23 cellular contexts compared by ENCODE assay signal in the genomic region with DNA sequence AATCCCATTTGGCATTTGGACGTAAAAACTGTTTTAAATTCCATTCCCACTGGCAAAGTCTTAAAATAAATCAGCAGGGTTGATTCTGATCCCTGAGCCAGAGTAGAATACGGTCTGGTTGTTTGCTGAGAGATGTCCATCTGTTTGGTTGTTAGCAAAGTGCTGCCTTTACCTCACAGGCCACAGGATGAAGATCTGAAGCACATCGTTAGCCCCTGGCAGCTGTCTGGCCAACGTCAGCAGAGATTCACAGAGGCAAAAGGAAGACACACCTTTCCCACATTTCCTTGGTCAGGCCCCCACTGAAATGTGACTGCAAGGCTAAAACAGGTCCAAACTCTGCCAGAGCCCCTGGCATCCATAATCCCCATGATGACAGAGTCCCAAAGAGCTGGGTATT.
DNase-seq lines count a peak whose midpoint lies in the region; ATAC-seq, FAIRE-seq and TF ChIP-seq lines count a peak whose summit lies in the region.
"Had no signal": no experiment of that assay in that cellular context is flagged by ENCODE, and none has a peak within 500 bp of the region (broad histone marks: within the 10 kb centered on the region; RNA-seq: fewer than 3 reads in every experiment).

No MANE protein-coding gene starts in this region.

- no peaks in the 10 kb centered on the region for H3K4me1 Mint-ChIP-seq in activated CD4-positive, alpha-beta T cell treated with anti-CD3 and anti-CD28 coated beads, Interleukin-2, amount 10 ng/mL, durations not matched to agents 24 days and 14 days
- H3K4me1 Mint-ChIP-seq in activated CD8-positive, alpha-beta memory T cell treated with anti-CD3 and anti-CD28 coated beads, Interleukin-2, amount 10 ng/mL, durations not matched to agents 7 days and 5 days = no peaks in the 10 kb centered on the region
- H3K4me1 Mint-ChIP-seq: activated CD4-positive, alpha-beta T cell treated with anti-CD3 and anti-CD28 coated beads for 36 hours; activated naive CD4-positive, alpha-beta T cell treated with anti-CD3 and anti-CD28 coated beads, Interleukin-2, amount 10 ng/mL, durations not matched to agents 7 days and 5 days had no signal

- H3K36me3 ChIP-seq in DND-41 (ENCODE audit: insufficient read depth, low read length) (no peaks in the 10 kb centered on the region), adipocyte (ENCODE audit: control insufficient read depth, insufficient read depth, low read length, severe bottlenecking) (no peaks in the 10 kb centered on the region), osteoblast (ENCODE audit: insufficient read depth, low read length) (no peaks in the 10 kb centered on the region)
- H3K36me3 ChIP-seq: sigmoid colon had no signal

- H3K27ac Mint-ChIP-seq in activated CD4-positive, alpha-beta T cell treated with anti-CD3 and anti-CD28 coated beads, Interleukin-2, amount 10 ng/mL, durations not matched to agents 24 days and 14 days = no peak overlapping the region
- no peak overlapping the region for H3K27ac Mint-ChIP-seq in activated CD8-positive, alpha-beta memory T cell treated with anti-CD3 and anti-CD28 coated beads, Interleukin-2, amount 10 ng/mL, durations not matched to agents 7 days and 5 days
- H3K27ac Mint-ChIP-seq: activated CD4-positive, alpha-beta T cell treated with anti-CD3 and anti-CD28 coated beads for 36 hours; activated naive CD4-positive, alpha-beta T cell treated with anti-CD3 and anti-CD28 coated beads, Interleukin-2, amount 10 ng/mL, durations not matched to agents 7 days and 5 days; activated T-cell treated with anti-CD3 and anti-CD28 coated beads, Interleukin-2, amount 50 U/mL, for 72 hours; CD8-positive, alpha-beta T cell; GM23338; natural killer cell treated with Interleukin-12 subunit alpha and Interleukin-12 subunit beta and Interleukin-15 and Interleukin-18, amount 100 ng/mL, for 72 hours had no signal

- DNase-seq in DND-41 (no peak), NCI-H446 treated with DMSO at 0.1 percent for 48 hours (lab: John Stamatoyannopoulos, UW) (peak; percentile 98), adipocyte (ENCODE audit: low read depth) (no peak), osteoblast (ENCODE audit: insufficient read length, low spot score, missing footprints) (no peak), GM12891 (ENCODE audit: insufficient read length, low spot score) (no peak)
- no peak for DNase-seq in activated CD4-positive, alpha-beta T cell treated with anti-CD3 and anti-CD28 coated beads, Interleukin-2, amount 10 ng/mL, durations not matched to agents 24 days and 14 days
- no peak for DNase-seq in activated CD8-positive, alpha-beta memory T cell treated with anti-CD3 and anti-CD28 coated beads, Interleukin-2, amount 10 ng/mL, durations not matched to agents 7 days and 5 days
- DNase-seq: activated CD4-positive, alpha-beta T cell treated with anti-CD3 and anti-CD28 coated beads for 36 hours; activated naive CD4-positive, alpha-beta T cell treated with anti-CD3 and anti-CD28 coated beads, Interleukin-2, amount 10 ng/mL, durations not matched to agents 7 days and 5 days; activated T-cell treated with anti-CD3 and anti-CD28 coated beads, Interleukin-2, amount 50 U/mL, for 72 hours; CD8-positive, alpha-beta T cell; hippocampal formation; Karpas-422; left ventricle myocardium superior; midbrain; NCI-H2029; NCI-H526; SIG-M5; sigmoid colon had no signal

- no peaks in the 10 kb centered on the region for H4K20me1 ChIP-seq in DND-41 (ENCODE audit: insufficient read depth, low read length)
- H4K20me1 ChIP-seq in osteoblast (ENCODE audit: insufficient read depth, low read length) = no peaks in the 10 kb centered on the region

- TF ChIP-seq POLR2A in GM12891 (IDR thresholded peaks at IDR 0.05; ENCODE audit: low read depth, low read length) = no peak

- H3K36me3 Mint-ChIP-seq in activated CD4-positive, alpha-beta T cell treated with anti-CD3 and anti-CD28 coated beads, Interleukin-2, amount 10 ng/mL, durations not matched to agents 24 days and 14 days (ENCODE audit: low read depth) = no peaks in the 10 kb centered on the region
- H3K36me3 Mint-ChIP-seq in activated CD8-positive, alpha-beta memory T cell treated with anti-CD3 and anti-CD28 coated beads, Interleukin-2, amount 10 ng/mL, durations not matched to agents 7 days and 5 days = no peaks in the 10 kb centered on the region
- H3K36me3 Mint-ChIP-seq: activated naive CD4-positive, alpha-beta T cell treated with anti-CD3 and anti-CD28 coated beads, Interleukin-2, amount 10 ng/mL, durations not matched to agents 7 days and 5 days; CD8-positive, alpha-beta T cell had no signal

- peaks cover 24% of the 10 kb centered on the region for H3K27me3 Mint-ChIP-seq in activated CD4-positive, alpha-beta T cell treated with anti-CD3 and anti-CD28 coated beads, Interleukin-2, amount 10 ng/mL, durations not matched to agents 24 days and 14 days
- H3K27me3 Mint-ChIP-seq in activated CD8-positive, alpha-beta memory T cell treated with anti-CD3 and anti-CD28 coated beads, Interleukin-2, amount 10 ng/mL, durations not matched to agents 7 days and 5 days = peaks cover 19% of the 10 kb centered on the region

- CTCF ChIA-PET in activated CD8-positive, alpha-beta memory T cell treated with anti-CD3 and anti-CD28 coated beads, Interleukin-2, amount 10 ng/mL, durations not matched to agents 7 days and 5 days (lab: Charles Lee) = no interaction called here

- no peak for TF ChIP-seq CTCF in DND-41 (IDR thresholded peaks at IDR 0.05; ENCODE audit: borderline replicate concordance, extremely low read depth, low read length, poor library complexity, severe bottlenecking)
- TF ChIP-seq CTCF in osteoblast (IDR thresholded peaks at IDR 0.05; ENCODE audit: extremely low read depth, low read depth, low read length) = no peak

- H3K4me3 ChIP-seq in DND-41 (ENCODE audit: low read depth in 1 of 2, low read length in 2 of 2) = no peak overlapping the region
- peak overlapping the region; percentile 77 for H3K4me3 ChIP-seq in adipocyte (ENCODE audit: low read length)
- H3K4me3 ChIP-seq in osteoblast (ENCODE audit: insufficient read depth, low read length) = no peak overlapping the region
- H3K4me3 ChIP-seq: GM23338, sigmoid colon had no signal

- H3K4me1 ChIP-seq in DND-41 (ENCODE audit: insufficient read depth, low read length) (no peaks in the 10 kb centered on the region), adipocyte (ENCODE audit: control insufficient read depth, insufficient read depth, low read length) (peaks cover 42% of the 10 kb centered on the region), osteoblast (ENCODE audit: insufficient read depth, low read length) (no peaks in the 10 kb centered on the region)
- H3K4me1 ChIP-seq: parathyroid adenoma, sigmoid colon had no signal

- H3K9ac ChIP-seq in DND-41 (ENCODE audit: low read depth, low read length) (no peak overlapping the region), adipocyte (ENCODE audit: low read length) (peak overlapping the region; percentile 84)
- H3K9ac ChIP-seq: parathyroid adenoma had no signal

- H3K9me3 ChIP-seq in DND-41 (ENCODE audit: insufficient read depth, low read length, severe bottlenecking) = peaks cover 4% of the 10 kb centered on the region
- H3K9me3 ChIP-seq in adipocyte (ENCODE audit: control insufficient read depth, low read length) = peaks cover 17% of the 10 kb centered on the region
- H3K9me3 ChIP-seq in osteoblast (ENCODE audit: low read depth, low read length) = no peaks in the 10 kb centered on the region

- H3K4me3 Mint-ChIP-seq in activated CD4-positive, alpha-beta T cell treated with anti-CD3 and anti-CD28 coated beads, Interleukin-2, amount 10 ng/mL, durations not matched to agents 24 days and 14 days = no peak overlapping the region
- no peak overlapping the region for H3K4me3 Mint-ChIP-seq in activated CD8-positive, alpha-beta memory T cell treated with anti-CD3 and anti-CD28 coated beads, Interleukin-2, amount 10 ng/mL, durations not matched to agents 7 days and 5 days
- H3K4me3 Mint-ChIP-seq: activated CD4-positive, alpha-beta T cell treated with anti-CD3 and anti-CD28 coated beads for 36 hours; activated naive CD4-positive, alpha-beta T cell treated with anti-CD3 and anti-CD28 coated beads, Interleukin-2, amount 10 ng/mL, durations not matched to agents 7 days and 5 days; activated T-cell treated with anti-CD3 and anti-CD28 coated beads, Interleukin-2, amount 50 U/mL, for 72 hours; CD8-positive, alpha-beta T cell; GM23338; natural killer cell treated with Interleukin-12 subunit alpha and Interleukin-12 subunit beta and Interleukin-15 and Interleukin-18, amount 100 ng/mL, for 72 hours had no signal

- ATAC-seq in DND-41 (ENCODE audit: insufficient read depth, low read depth) = no peak
- ATAC-seq in activated CD8-positive, alpha-beta memory T cell treated with anti-CD3 and anti-CD28 coated beads, Interleukin-2, amount 10 ng/mL, durations not matched to agents 7 days and 5 days = no peak
- ATAC-seq: activated CD4-positive, alpha-beta T cell treated with anti-CD3 and anti-CD28 coated beads for 36 hours; activated T-cell treated with anti-CD3 and anti-CD28 coated beads, Interleukin-2, amount 50 U/mL, for 72 hours; CD8-positive, alpha-beta T cell; GM23338; left ventricle myocardium superior; natural killer cell treated with Interleukin-12 subunit alpha and Interleukin-12 subunit beta and Interleukin-15 and Interleukin-18, amount 100 ng/mL, for 72 hours had no signal

- no peak for FAIRE-seq in GM12891 (lab: Jason Lieb, UNC)
- FAIRE-seq: frontal cortex had no signal

- H3K79me2 ChIP-seq in DND-41 (ENCODE audit: insufficient read depth, low read length) (no peaks in the 10 kb centered on the region), osteoblast (ENCODE audit: insufficient read depth, low read length) (no peaks in the 10 kb centered on the region)
- H3K79me2 ChIP-seq: parathyroid adenoma had no signal

- H3K27ac ChIP-seq in DND-41 (ENCODE audit: low read length) (no peak overlapping the region), osteoblast (ENCODE audit: low read depth, low read length) (no peak overlapping the region)
- H3K27ac ChIP-seq: parathyroid adenoma, sigmoid colon had no signal

- H3K9me3 Mint-ChIP-seq in activated CD4-positive, alpha-beta T cell treated with anti-CD3 and anti-CD28 coated beads, Interleukin-2, amount 10 ng/mL, durations not matched to agents 24 days and 14 days = peaks cover 4% of the 10 kb centered on the region
- no peaks in the 10 kb centered on the region for H3K9me3 Mint-ChIP-seq in activated CD8-positive, alpha-beta memory T cell treated with anti-CD3 and anti-CD28 coated beads, Interleukin-2, amount 10 ng/mL, durations not matched to agents 7 days and 5 days (ENCODE audit: low read depth)

- peak overlapping the region; percentile 39; the same call in 1 of the 2 replicates for H2AFZ ChIP-seq in DND-41 (ENCODE audit: low read depth, low read length)
- peak overlapping the region; percentile 37 for H2AFZ ChIP-seq in osteoblast (ENCODE audit: low read length)
- H2AFZ ChIP-seq: GM23338, parathyroid adenoma had no signal

- H3K4me2 ChIP-seq in DND-41 (ENCODE audit: insufficient read depth, low read length) (no peak overlapping the region), osteoblast (ENCODE audit: insufficient read depth, low read length) (no peak overlapping the region)
- H3K4me2 ChIP-seq: GM23338 had no signal

- intact Hi-C loops in activated CD4-positive, alpha-beta T cell treated with anti-CD3 and anti-CD28 coated beads, Interleukin-2, amount 10 ng/mL, durations not matched to agents 24 days and 14 days (cut with micrococcal nuclease) = no loop called here

- H3K27me3 ChIP-seq in DND-41 (ENCODE audit: insufficient read depth, low read length, poor library complexity) = no peaks in the 10 kb centered on the region
- no peaks in the 10 kb centered on the region for H3K27me3 ChIP-seq in adipocyte (replicated peaks; ENCODE audit: control insufficient read depth, insufficient read depth, low read length)
- no peaks in the 10 kb centered on the region for H3K27me3 ChIP-seq in osteoblast (ENCODE audit: insufficient read depth, low read length)
